In the genomic region with DNA sequence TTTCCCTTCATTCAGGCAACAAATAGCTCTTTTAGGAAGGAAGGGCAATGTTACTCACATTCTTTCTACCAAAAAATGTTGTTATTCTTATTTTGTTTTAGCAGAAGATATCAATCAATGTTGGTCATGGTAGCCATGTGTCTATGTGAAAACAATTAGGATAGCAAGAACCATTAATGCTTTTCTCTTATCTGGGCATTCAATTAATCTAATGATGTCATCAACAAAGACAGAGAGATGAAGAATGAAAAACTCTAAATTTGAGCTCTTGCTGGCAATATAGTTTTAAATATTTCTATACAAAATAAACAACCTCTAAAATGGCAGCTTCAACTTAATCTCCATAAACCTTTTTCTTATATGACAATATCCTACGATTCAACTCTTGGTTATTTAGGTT, we compare ENCODE assay signal across 20 cellular contexts.
A peak's percentile ranks its signal among the peaks of the same experiment; 100 is the strongest.
DNase-seq lines count a peak whose midpoint lies in the region; ATAC-seq, FAIRE-seq and TF ChIP-seq lines count a peak whose summit lies in the region.
"Had no signal": no experiment of that assay in that cellular context is flagged by ENCODE, and none has a peak within 500 bp of the region (broad histone marks: within the 10 kb centered on the region; RNA-seq: fewer than 3 reads in every experiment).

No MANE protein-coding gene starts in this region.

- CTCF ChIA-PET in HEK293 (lab: Yijun Ruan, JAX): interaction anchor here (1.3 to 3.3 kb wide), 2 partner anchors 1133 to 1136 kb away, joined by 3 to 13 read pairs; no protein-coding TSS in a partner anchor
- CTCF ChIA-PET in endothelial cell of umbilical vein (lab: Charles Lee): interaction anchor here (1.1 to 4.1 kb wide), 3 partner anchors 10 to 1159 kb away, joined by 3 to 22 read pairs (median 16); no protein-coding TSS in a partner anchor

- H4K20me1 ChIP-seq in endothelial cell of umbilical vein (replicated peaks; ENCODE audit: control insufficient read depth, extremely low read depth, insufficient read depth, low read length): no peaks in the 10 kb centered on the region

- no peaks in the 10 kb centered on the region for H3K9me3 ChIP-seq in HEK293 (ENCODE audit: control insufficient read depth, insufficient read depth, low read depth, low read length)
- no peaks in the 10 kb centered on the region for H3K9me3 ChIP-seq in endothelial cell of umbilical vein (replicated peaks; ENCODE audit: control insufficient read depth, insufficient read depth, low read length)
- H3K9me3 ChIP-seq: A549, HAP-1 had no signal

- BruUV-seq in endothelial cell of umbilical vein (replicated peaks; lab: Mats Ljungman, UMichigan): no TSS peak

- H3K27me3 ChIP-seq in endothelial cell of umbilical vein (ENCODE audit: control insufficient read depth in 2 of 2, insufficient read depth in 2 of 2, low read length in 2 of 2): no peaks in the 10 kb centered on the region

- no peaks in the 10 kb centered on the region for H3K36me3 ChIP-seq in HEK293 (ENCODE audit: control insufficient read depth in 2 of 2, insufficient read depth in 1 of 2, low read length in 2 of 2)
- no peaks in the 10 kb centered on the region for H3K36me3 ChIP-seq in endothelial cell of umbilical vein (ENCODE audit: control insufficient read depth in 2 of 2, extremely low read depth in 1 of 2, insufficient read depth in 2 of 2, low read length in 2 of 2)
- H3K36me3 ChIP-seq: HAP-1 had no signal

- peak; percentile 15 for DNase-seq in AG10803 (ENCODE audit: low read depth)
- peak; percentile 11 for DNase-seq in endothelial cell of umbilical vein (ENCODE audit: low read depth, low spot score)
- DNase-seq in lung microvascular endothelial cell (ENCODE audit: low read depth in 2 of 2): peak; percentile 12 to 43
- no peak for DNase-seq in NCI-H2081 (lab: John Stamatoyannopoulos, UW)
- DNase-seq in T-helper 2 cell: no peak
- DNase-seq: 8988T; ACHN; C1 segment of cervical spinal cord; Calu3; CD4-positive, alpha-beta memory T cell; COR-L47; DMS53; DMS79 treated with DMSO at 0.1 percent for 48 hours had no signal

- no peak for TF ChIP-seq CTCF in AG10803 (conservative IDR thresholded peaks at IDR 0.05; ENCODE audit: low read length)
- TF ChIP-seq CTCF in HEK293 (tag by site-specific recombination; IDR thresholded peaks at IDR 0.05): no peak
- no peak for TF ChIP-seq CTCF in endothelial cell of umbilical vein (IDR thresholded peaks at IDR 0.05; ENCODE audit: extremely low read depth in 1 of 2, insufficient read depth in 1 of 2, low read depth in 1 of 2, low read length in 2 of 2)

- no peak for ATAC-seq in activated CD4-positive, CD25-positive, alpha-beta regulatory T cell treated with anti-CD3 and anti-CD28 coated beads, Interleukin-2, amount 50 U/mL, for 24 hours
- ATAC-seq: A549, GM23338 had no signal

- no peak for FAIRE-seq in endothelial cell of umbilical vein (lab: Jason Lieb, UNC)
- FAIRE-seq: A549, G401.6, GM12892 had no signal

- H3K4me1 ChIP-seq in HEK293 (ENCODE audit: control insufficient read depth, insufficient read depth, low read length) (no peaks in the 10 kb centered on the region), endothelial cell of umbilical vein (ENCODE audit: control insufficient read depth, extremely low read depth, insufficient read depth, low read length) (no peaks in the 10 kb centered on the region)
- H3K4me1 ChIP-seq: A549, HAP-1 had no signal

- no peak overlapping the region for H3K9ac ChIP-seq in endothelial cell of umbilical vein (replicated peaks; ENCODE audit: extremely low read depth, insufficient read depth, low read length)

- H3K79me2 ChIP-seq in endothelial cell of umbilical vein (ENCODE audit: control insufficient read depth, insufficient read depth, low read length): no peaks in the 10 kb centered on the region

- no peak overlapping the region for H3K27ac ChIP-seq in HEK293 (ENCODE audit: extremely low read depth, low read depth, low read length)
- H3K27ac ChIP-seq in endothelial cell of umbilical vein (ENCODE audit: insufficient read depth, low read depth, low read length): no peak overlapping the region
- H3K27ac ChIP-seq: A549 had no signal

- no peak overlapping the region for H3K4me3 ChIP-seq in AG10803 (ENCODE audit: low read length)
- no peak overlapping the region for H3K4me3 ChIP-seq in HEK293 (ENCODE audit: low read depth, low read length)
- no peak overlapping the region for H3K4me3 ChIP-seq in endothelial cell of umbilical vein (replicated peaks in 1 of 3; ENCODE audit: insufficient read depth in 1 of 3, low read depth in 1 of 3, low read length in 3 of 3)
- H3K4me3 ChIP-seq: A549, GM23338, HAP-1 had no signal

- H3K9me1 ChIP-seq in endothelial cell of umbilical vein (replicated peaks; ENCODE audit: control insufficient read depth, extremely low read depth, insufficient read depth, low read length): no peaks in the 10 kb centered on the region

- TF ChIP-seq POLR2A in endothelial cell of umbilical vein (IDR thresholded peaks at IDR 0.05; ENCODE audit: low read depth, low read length): no peak

- no peak overlapping the region for H2AFZ ChIP-seq in endothelial cell of umbilical vein (ENCODE audit: low read depth, low read length)

- intact Hi-C loops in endothelial cell of umbilical vein (cut with micrococcal nuclease): no loop called here

- POLR2A ChIA-PET in HEK293 (lab: Yijun Ruan, JAX): no interaction called here
- POLR2A ChIA-PET in endothelial cell of umbilical vein (lab: Charles Lee): no interaction called here

- dilution Hi-C loops in endothelial cell of umbilical vein (cut with MboI; ENCODE audit: extremely low pct_ligation_motif_present, low sequenced_read_pairs): no loop called here

- H3K4me2 ChIP-seq in endothelial cell of umbilical vein (ENCODE audit: insufficient read depth, low read length): no peak overlapping the region
- H3K4me2 ChIP-seq: A549, GM23338 had no signal

TF ChIP-seq in HEK293, 187 proteins besides CTCF, POLR2A, EP300 and RAD21:
- TF ChIP-seq ATF2 (tag by site-specific recombination; IDR thresholded peaks at IDR 0.05; ENCODE audit: low read depth) (peak; percentile 64), ZNF560 (tag by site-specific recombination; IDR thresholded peaks at IDR 0.05; ENCODE audit: borderline replicate concordance) (no peak)

TF ChIP-seq in endothelial cell of umbilical vein, 7 proteins besides CTCF, POLR2A, EP300 and RAD21:
- no peak for TF ChIP-seq FOS (IDR thresholded peaks at IDR 0.05; ENCODE audit: borderline replicate concordance, insufficient read depth, low read length)
- no peak for TF ChIP-seq EZH2 (IDR thresholded peaks at IDR 0.05; ENCODE audit: borderline replicate concordance, low read depth, low read length, severe bottlenecking)
- no peak for TF ChIP-seq GATA2 (IDR thresholded peaks at IDR 0.05; ENCODE audit: insufficient read depth, insufficient read length, low read depth, low read length)
- TF ChIP-seq JUN (IDR thresholded peaks at IDR 0.05; ENCODE audit: borderline replicate concordance, insufficient read depth, insufficient read length, low read depth): no peak
- TF ChIP-seq MYC (IDR thresholded peaks at IDR 0.05; ENCODE audit: low read depth, low read length): no peak
- no peak for TF ChIP-seq POLR2AphosphoS5 (IDR thresholded peaks at IDR 0.05; ENCODE audit: insufficient read depth, low read depth, low read length)
- TF ChIP-seq MAX (IDR thresholded peaks at IDR 0.05; ENCODE audit: insufficient read depth, insufficient read length): no peak

Comparison
In these comparisons a context has a peak if more than half of its experiments do, and no peak if none do; other contexts are left out.
1. DNase-seq: peak in AG10803 (single experiment), endothelial cell of umbilical vein (single experiment) and lung microvascular endothelial cell (2 of 2); none in NCI-H2081 (0 of 2) and T-helper 2 cell (0 of 5).